Comparison of ENCODE assay signal across 1 cellular context in the genomic region with DNA sequence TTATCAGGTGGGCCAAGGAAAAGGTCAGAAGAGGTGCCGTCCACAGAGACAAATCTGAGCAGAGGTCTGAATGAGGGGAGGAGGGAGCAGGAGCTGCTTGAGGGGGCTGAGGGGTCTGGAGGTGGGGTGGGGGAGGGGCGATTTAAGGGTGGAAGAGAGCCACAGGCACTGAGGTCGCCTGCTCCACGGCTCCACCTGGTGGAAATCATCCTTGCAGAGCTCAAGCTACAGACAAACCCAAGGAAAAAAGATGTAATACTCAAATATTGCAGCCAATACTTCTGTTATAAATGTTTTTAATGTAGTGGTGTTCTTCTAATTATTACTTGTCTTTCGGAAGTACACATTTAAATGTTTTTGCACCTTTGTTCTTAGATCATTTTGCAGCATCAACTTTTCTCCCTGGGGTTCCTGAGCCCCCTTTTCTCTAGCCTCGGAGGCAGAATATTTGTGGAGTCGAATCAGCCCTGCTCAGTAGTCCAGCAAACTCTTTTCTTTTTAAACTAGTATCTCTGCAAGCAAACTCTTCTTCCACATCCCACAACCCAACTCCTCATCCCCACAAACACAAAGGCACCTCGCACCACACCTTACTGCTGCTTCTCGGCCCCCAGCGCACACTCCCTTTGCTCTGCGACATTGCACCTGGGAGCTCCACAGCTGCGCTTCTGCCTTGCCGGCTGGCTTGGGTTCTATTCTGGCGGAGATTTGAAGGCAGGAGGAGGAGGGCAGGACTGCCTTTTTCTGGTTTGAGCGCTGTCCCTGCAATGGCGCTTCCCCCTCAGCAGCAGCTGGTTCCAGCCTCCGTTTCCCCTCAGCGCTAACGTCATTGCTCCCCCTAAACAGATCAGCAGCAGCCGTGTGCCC.
TF ChIP-seq lines count a peak whose summit lies in the region.

No MANE protein-coding gene starts in this region.

TF ChIP-seq in HepG2, 621 proteins besides CTCF, POLR2A, EP300 and RAD21:
- TF ChIP-seq TEAD3 (CRISPR knock-in tag; optimal IDR thresholded peaks at IDR 0.05; ENCODE audit: borderline replicate concordance): peak; percentile 50
- TF ChIP-seq STAG1 (CRISPR knock-in tag; IDR thresholded peaks at IDR 0.05): peak; percentile 33; the same call in 1 of the 2 replicates
- peak; percentile 23 for TF ChIP-seq HNRNPK (IDR thresholded peaks at IDR 0.05; ENCODE audit: low read depth, low read length, poor library complexity, severe bottlenecking)
- TF ChIP-seq ZNF747 (CRISPR knock-in tag; IDR thresholded peaks at IDR 0.05; ENCODE audit: borderline replicate concordance): no peak
- no peak for TF ChIP-seq ZNF746 (CRISPR knock-in tag; IDR thresholded peaks at IDR 0.05)
- peak; percentile 27; the same call in 1 of the 2 replicates for TF ChIP-seq SMC3 (IDR thresholded peaks at IDR 0.05; ENCODE audit: low read length)
- TF ChIP-seq, protein P1, sequence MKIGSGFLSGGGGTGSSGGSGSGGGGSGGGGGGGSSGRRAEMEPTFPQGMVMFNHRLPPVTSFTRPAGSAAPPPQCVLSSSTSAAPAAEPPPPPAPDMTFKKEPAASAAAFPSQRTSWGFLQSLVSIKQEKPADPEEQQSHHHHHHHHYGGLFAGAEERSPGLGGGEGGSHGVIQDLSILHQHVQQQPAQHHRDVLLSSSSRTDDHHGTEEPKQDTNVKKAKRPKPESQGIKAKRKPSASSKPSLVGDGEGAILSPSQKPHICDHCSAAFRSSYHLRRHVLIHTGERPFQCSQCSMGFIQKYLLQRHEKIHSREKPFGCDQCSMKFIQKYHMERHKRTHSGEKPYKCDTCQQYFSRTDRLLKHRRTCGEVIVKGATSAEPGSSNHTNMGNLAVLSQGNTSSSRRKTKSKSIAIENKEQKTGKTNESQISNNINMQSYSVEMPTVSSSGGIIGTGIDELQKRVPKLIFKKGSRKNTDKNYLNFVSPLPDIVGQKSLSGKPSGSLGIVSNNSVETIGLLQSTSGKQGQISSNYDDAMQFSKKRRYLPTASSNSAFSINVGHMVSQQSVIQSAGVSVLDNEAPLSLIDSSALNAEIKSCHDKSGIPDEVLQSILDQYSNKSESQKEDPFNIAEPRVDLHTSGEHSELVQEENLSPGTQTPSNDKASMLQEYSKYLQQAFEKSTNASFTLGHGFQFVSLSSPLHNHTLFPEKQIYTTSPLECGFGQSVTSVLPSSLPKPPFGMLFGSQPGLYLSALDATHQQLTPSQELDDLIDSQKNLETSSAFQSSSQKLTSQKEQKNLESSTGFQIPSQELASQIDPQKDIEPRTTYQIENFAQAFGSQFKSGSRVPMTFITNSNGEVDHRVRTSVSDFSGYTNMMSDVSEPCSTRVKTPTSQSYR (CRISPR knock-in tag; IDR thresholded peaks at IDR 0.05; ENCODE audit: borderline replicate concordance): peak; percentile 90
